17 cellular contexts compared by ENCODE assay signal in the genomic region with DNA sequence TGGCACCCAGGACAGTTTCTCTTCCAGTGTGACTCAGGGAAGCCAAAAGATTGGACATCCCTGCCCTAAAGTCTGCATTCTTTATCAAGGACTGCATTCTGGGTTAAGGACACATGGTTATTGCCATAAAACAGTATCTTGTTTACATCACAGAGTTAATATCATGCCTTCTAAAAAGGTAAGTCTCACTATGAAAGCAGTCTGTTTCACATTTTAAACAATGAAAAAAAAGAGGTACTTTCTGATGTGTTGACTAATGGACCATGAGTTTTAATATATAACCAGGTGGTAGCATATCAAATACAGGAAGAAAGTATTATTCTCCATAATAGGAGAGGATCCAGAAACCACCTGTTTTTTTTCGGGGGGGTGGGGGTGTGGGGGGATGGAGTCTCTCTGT.
A peak's percentile ranks its signal among the peaks of the same experiment; 100 is the strongest.
DNase-seq lines count a peak whose midpoint lies in the region; ATAC-seq and TF ChIP-seq lines count a peak whose summit lies in the region.
"Had no signal": no experiment of that assay in that cellular context is flagged by ENCODE, and none has a peak within 500 bp of the region (broad histone marks: within the 10 kb centered on the region; RNA-seq: fewer than 3 reads in every experiment).

No MANE protein-coding gene starts in this region.

- H3K4me1 Mint-ChIP-seq in mesothelial cell of epicardium, result peaks cover 15% of the 10 kb centered on the region
- peaks cover 7 to 10% (median 9%) of the 10 kb centered on the region in 3 donors for H3K4me1 Mint-ChIP-seq in CD8-positive, alpha-beta memory T cell

- H3K36me3 ChIP-seq in body of pancreas (replicated peaks in 1 of 2; ENCODE audit: insufficient read depth in 1 of 2, low read depth in 2 of 2), result no peaks in the 10 kb centered on the region
- no peaks in the 10 kb centered on the region for H3K36me3 ChIP-seq in CD8-positive, alpha-beta memory T cell (ENCODE audit: insufficient read depth, low read length)
- H3K36me3 ChIP-seq: BLaER1 treated with 17β-estradiol and CSF1 and Interleukin-3, amounts not matched to agents 10 nM and 100 nM had no signal

- POLR2A ChIA-PET in CD8-positive, alpha-beta memory T cell (lab: Charles Lee), result no interaction called here

- peaks cover 3% of the 10 kb centered on the region for H3K9me3 Mint-ChIP-seq in mesothelial cell of epicardium
- no peaks in the 10 kb centered on the region for H3K9me3 Mint-ChIP-seq in CD8-positive, alpha-beta memory T cell

- TF ChIP-seq CTCF in GM13977 (IDR thresholded peaks at IDR 0.05; ENCODE audit: extremely low read depth, insufficient read depth, missing control alignments), result no peak
- no peak for TF ChIP-seq CTCF in body of pancreas (IDR thresholded peaks at IDR 0.05)
- TF ChIP-seq CTCF in mesothelial cell of epicardium (IDR thresholded peaks at IDR 0.05; ENCODE audit: unreplicated experiment), result no peak

- no peak overlapping the region for H3K27ac Mint-ChIP-seq in mesothelial cell of epicardium
- H3K27ac Mint-ChIP-seq in CD8-positive, alpha-beta memory T cell, result no peak overlapping the region

- no peak for TF ChIP-seq POLR2A in body of pancreas (IDR thresholded peaks at IDR 0.05)

- CTCF ChIA-PET in CD8-positive, alpha-beta memory T cell (lab: Charles Lee), result no interaction called here

- no peaks in the 10 kb centered on the region for H3K27me3 Mint-ChIP-seq in mesothelial cell of epicardium (ENCODE audit: low read depth)
- no peaks in the 10 kb centered on the region for H3K27me3 Mint-ChIP-seq in CD8-positive, alpha-beta memory T cell

- H3K4me3 ChIP-seq in body of pancreas, result no peak overlapping the region
- H3K4me3 ChIP-seq in CD8-positive, alpha-beta memory T cell (ENCODE audit: low read length), result no peak overlapping the region
- H3K4me3 ChIP-seq: BLaER1 treated with 17β-estradiol and CSF1 and Interleukin-3, amounts not matched to agents 10 nM and 100 nM had no signal

- DNase-seq in GM13977 (ENCODE audit: low spot score), result peak; percentile 28
- DNase-seq in body of pancreas, result no peak
- DNase-seq in D341Med (ENCODE audit: low spot score), result no peak
- DNase-seq in caudate nucleus (lab: John Stamatoyannopoulos, UW), result no peak
- no peak for DNase-seq in mesothelial cell of epicardium (ENCODE audit: low spot score in 2 of 2, unreplicated experiment in 2 of 2)
- no peak for DNase-seq in CD8-positive, alpha-beta memory T cell
- DNase-seq: COR-L47, DMS79, NCI-H1092, NCI-H345, NCI-H526 treated with DMSO at 0.1 percent for 48 hours, RPMI8226 had no signal

- in situ Hi-C loops in GM13977 (cut with MboI; ENCODE audit: low pct_unique_long_range_greater_than_20kb, low sequenced_read_pairs, unreplicated experiment), result no loop called here

- ATAC-seq in GM21390 (IDR thresholded peaks at IDR 0.05; ENCODE audit: unreplicated experiment) (peak; percentile 54), HG03108 (IDR thresholded peaks at IDR 0.05; ENCODE audit: unreplicated experiment) (peak; percentile 84), body of pancreas (no peak)
- ATAC-seq: HepG2 had no signal

- H3K27ac ChIP-seq in body of pancreas (peak overlapping the region in 3 of 4 donors; percentile 21 to 44 (median 42)), caudate nucleus (ENCODE audit: low read depth, low read length) (no peak overlapping the region)
- no peak overlapping the region for H3K27ac ChIP-seq in CD8-positive, alpha-beta memory T cell (ENCODE audit: low read depth, low read length)
- H3K27ac ChIP-seq: BLaER1 treated with 17β-estradiol and CSF1 and Interleukin-3, amounts not matched to agents 10 nM and 100 nM; KMS-11 had no signal

- H3K9me3 ChIP-seq in body of pancreas, result no peaks in the 10 kb centered on the region
- no peaks in the 10 kb centered on the region for H3K9me3 ChIP-seq in CD8-positive, alpha-beta memory T cell (ENCODE audit: low read length)
- H3K9me3 ChIP-seq: BLaER1 treated with 17β-estradiol and CSF1 and Interleukin-3, amounts not matched to agents 10 nM and 100 nM had no signal

- peaks cover 28% of the 10 kb centered on the region for H3K4me1 ChIP-seq in body of pancreas
- no peaks in the 10 kb centered on the region for H3K4me1 ChIP-seq in CD8-positive, alpha-beta memory T cell (ENCODE audit: insufficient read depth, low read length)
- H3K4me1 ChIP-seq: BLaER1 treated with 17β-estradiol and CSF1 and Interleukin-3, amounts not matched to agents 10 nM and 100 nM had no signal

- H3K27me3 ChIP-seq in body of pancreas, result no peaks in the 10 kb centered on the region
- no peaks in the 10 kb centered on the region for H3K27me3 ChIP-seq in CD8-positive, alpha-beta memory T cell (ENCODE audit: insufficient read depth, low read length, poor library complexity, severe bottlenecking)
- H3K27me3 ChIP-seq: BLaER1 treated with 17β-estradiol and CSF1 and Interleukin-3, amounts not matched to agents 10 nM and 100 nM had no signal

- H3K4me3 Mint-ChIP-seq in mesothelial cell of epicardium, result no peak overlapping the region
- no peak overlapping the region for H3K4me3 Mint-ChIP-seq in CD8-positive, alpha-beta memory T cell

- WGBS in body of pancreas, 2 donors, result 42 to 47% methylated on average over 1 of the region's 1 CpG

- intact Hi-C loops in body of pancreas (cut with DNase I), result no loop called here

- peaks cover 3% of the 10 kb centered on the region for H3K36me3 Mint-ChIP-seq in mesothelial cell of epicardium
- H3K36me3 Mint-ChIP-seq in CD8-positive, alpha-beta memory T cell, result no peaks in the 10 kb centered on the region

Comparison
In these comparisons a context has a peak if more than half of its experiments do, and no peak if none do; other contexts are left out.
1. H3K27ac ChIP-seq: peak in body of pancreas (3 of 4); none in caudate nucleus (single experiment) and CD8-positive, alpha-beta memory T cell (single experiment).